Comparison of ENCODE assay signal across 8 cellular contexts in the genomic region with DNA sequence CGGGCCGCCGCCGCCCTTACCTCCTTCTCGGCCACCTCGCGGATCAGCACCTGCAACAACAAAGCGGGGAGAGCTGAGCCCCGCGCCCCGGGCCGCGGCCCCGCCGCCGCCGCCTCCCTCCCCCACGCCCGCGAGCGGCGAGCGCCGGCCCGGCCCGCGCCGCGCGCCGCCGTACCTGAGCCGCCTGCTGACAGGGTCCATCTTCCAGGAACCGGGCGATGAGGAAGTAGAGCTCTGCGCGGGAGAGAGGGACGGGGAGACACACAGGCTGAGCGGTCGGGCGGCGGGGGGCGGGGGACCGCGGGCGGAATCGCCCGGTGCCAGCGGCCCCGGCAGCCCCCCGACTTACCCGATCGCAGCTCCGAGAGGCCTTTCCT. TPM values are rescaled to one million over a fixed set of nuclear protein-coding genes. Genes with fewer than 3 reads are reported as not detected.
A peak's percentile ranks its signal among the peaks of the same experiment; 100 is the strongest.
DNase-seq lines count a peak whose midpoint lies in the region; ATAC-seq and TF ChIP-seq lines count a peak whose summit lies in the region.

No MANE protein-coding gene starts in this region.

- no peaks in the 10 kb centered on the region for H3K9me3 ChIP-seq in adipocyte (ENCODE audit: control insufficient read depth, low read length)

- no peaks in the 10 kb centered on the region for H3K27me3 ChIP-seq in adipocyte (replicated peaks; ENCODE audit: control insufficient read depth, insufficient read depth, low read length)

- DNase-seq in AG09309 (ENCODE audit: low read depth) (no peak), NCI-H2171 treated with DMSO at 0.1 percent for 48 hours (lab: John Stamatoyannopoulos, UW) (peak; percentile 79), adipocyte (ENCODE audit: low read depth) (no peak), iPS-NIHi11 (ENCODE audit: low spot score) (peak; percentile 46), occipital lobe (lab: John Stamatoyannopoulos, UW) (no peak)
- DNase-seq in stimulated activated naive CD4-positive, alpha-beta T cell treated with Interleukin-2 at 50 U/mL for 16 hours (lab: John Stamatoyannopoulos, UW) = peak; percentile 61

- peaks cover 36% of the 10 kb centered on the region for H3K4me1 ChIP-seq in adipocyte (ENCODE audit: control insufficient read depth, insufficient read depth, low read length)

- TF ChIP-seq CTCF in AG09309 (IDR thresholded peaks at IDR 0.05; ENCODE audit: control insufficient read depth, insufficient read depth, low read depth, low read length, missing control alignments) = no peak

- H3K36me3 ChIP-seq in adipocyte (ENCODE audit: control insufficient read depth, insufficient read depth, low read length, severe bottlenecking) = no peaks in the 10 kb centered on the region

- ATAC-seq in GM18502 (IDR thresholded peaks at IDR 0.05; ENCODE audit: poor library complexity, unreplicated experiment) = peak; percentile 26
- peak; percentile 17 for ATAC-seq in HG02870 (IDR thresholded peaks at IDR 0.05; ENCODE audit: unreplicated experiment)

- H3K4me3 ChIP-seq in AG09309 (ENCODE audit: control insufficient read depth, low read depth, low read length) = peak overlapping the region; percentile 79
- peak overlapping the region; percentile 89 for H3K4me3 ChIP-seq in adipocyte (ENCODE audit: low read length)

- H3K9ac ChIP-seq in adipocyte (ENCODE audit: low read length) = peak overlapping the region; percentile 90

RNA-seq across cellular contexts. Expression of a gene that starts 0.4 kb away (rescaled TPM):
- total RNA-seq in occipital lobe = 78.0 TPM

Comparison
In these comparisons a context has a peak if more than half of its experiments do, and no peak if none do; other contexts are left out.
1. DNase-seq: peak in NCI-H2171 treated with DMSO at 0.1 percent for 48 hours (single experiment), iPS-NIHi11 (single experiment) and stimulated activated naive CD4-positive, alpha-beta T cell treated with Interleukin-2 at 50 U/mL for 16 hours (single experiment); none in AG09309 (single experiment), adipocyte (single experiment) and occipital lobe (single experiment).